In the genomic region with DNA sequence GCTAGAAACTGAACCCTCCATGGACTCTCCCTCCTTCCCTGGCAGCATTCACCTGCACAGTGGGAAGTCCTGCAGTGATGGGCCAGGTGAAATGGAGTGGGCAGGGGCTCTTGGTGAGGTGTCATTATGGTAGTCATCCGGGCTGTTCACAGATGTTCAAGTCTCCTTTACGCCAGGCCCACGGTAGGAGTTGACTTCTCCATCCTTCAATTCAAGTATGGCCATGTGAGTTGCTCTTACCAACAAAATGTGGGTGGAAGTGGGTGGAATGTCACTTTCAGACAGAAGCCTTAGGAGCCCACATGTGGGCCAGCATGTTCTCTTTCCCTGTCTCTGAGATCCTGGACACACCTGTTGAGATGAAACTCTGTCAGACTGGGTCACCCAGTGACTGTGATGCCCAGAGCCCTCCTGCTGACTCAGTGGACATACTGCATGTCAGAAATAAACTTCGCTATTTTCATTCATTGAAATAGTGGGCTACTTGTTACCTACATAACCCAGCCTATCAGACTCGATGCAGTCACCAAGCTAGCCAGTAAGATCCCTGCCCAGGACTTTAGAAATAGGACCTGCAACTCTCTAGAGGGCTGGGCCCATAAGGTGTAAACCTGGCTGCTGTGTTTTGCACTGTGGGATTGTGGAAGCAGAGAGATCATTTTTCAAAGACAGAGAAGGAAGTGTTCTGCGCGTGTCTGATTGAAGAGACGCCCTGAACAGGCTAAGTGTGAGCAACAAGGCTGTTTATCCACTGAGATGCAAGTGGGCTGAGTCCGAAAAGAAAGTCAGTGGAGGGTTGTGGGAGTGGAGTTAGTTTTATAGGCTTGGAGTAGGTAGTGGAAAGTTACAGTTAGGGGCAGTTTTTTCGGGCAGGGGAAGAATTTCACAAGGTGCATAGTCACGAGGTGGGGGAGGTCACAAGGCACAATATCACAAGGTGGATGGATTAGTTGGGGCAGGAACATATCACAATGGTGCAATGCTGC, we compare ENCODE assay signal across 6 cellular contexts.
DNase-seq lines count a peak whose midpoint lies in the region; ATAC-seq, FAIRE-seq and TF ChIP-seq lines count a peak whose summit lies in the region.
"Not testable (repeated sequence)": the region's sequence is repeated elsewhere in the genome, so short reads cannot be mapped to it uniquely, and the experiment has no call there.

No MANE protein-coding gene starts in this region.

- POLR2A ChIA-PET in K562 (lab: Yijun Ruan, JAX) = not testable (repeated sequence)

- H3K36me3 ChIP-seq in K562 (ENCODE audit: control insufficient read depth, insufficient read depth, low read length); esophagus muscularis mucosa: not testable (repeated sequence)

- H3K4me1 ChIP-seq in K562 (replicated peaks in 1 of 2; ENCODE audit: control insufficient read depth in 2 of 2, insufficient read depth in 2 of 2, low read length in 2 of 2); esophagus muscularis mucosa: not testable (repeated sequence)

- not testable (repeated sequence) for H3K9ac ChIP-seq in K562 (ENCODE audit: insufficient read depth in 1 of 2, low read depth in 2 of 2, low read length in 2 of 2)

- not testable (repeated sequence) for TF ChIP-seq POLR2A in GM12891 (IDR thresholded peaks at IDR 0.05; ENCODE audit: low read depth, low read length); K562 (conservative IDR thresholded peaks at IDR 0.05); esophagus muscularis mucosa (IDR thresholded peaks at IDR 0.05; ENCODE audit: low read depth)

- 10% methylated on average over 9 of the region's 11 CpGs for WGBS in K562 (ENCODE audit: insufficient coverage, low coverage, missing lambda C conversion rate)
- 82% methylated on average over 10 of the region's 11 CpGs for WGBS in esophagus muscularis mucosa

- H3K9me1 ChIP-seq in K562 (ENCODE audit: control insufficient read depth, insufficient read depth, low read length) = not testable (repeated sequence)

- H3K4me2 ChIP-seq in K562 (ENCODE audit: insufficient read depth, low read length) = not testable (repeated sequence)

- peak overlapping the region; percentile 51; the same call in 1 of the 2 replicates for H2AFZ ChIP-seq in K562 (ENCODE audit: low read depth, low read length)

- H3K9me3 ChIP-seq in K562 (replicated peaks; ENCODE audit: control insufficient read depth, insufficient read depth, low read depth, low read length); esophagus muscularis mucosa: not testable (repeated sequence)

- not testable (repeated sequence) for DNase-seq in GM12891 (ENCODE audit: insufficient read length, low spot score); K562 (ENCODE audit: extremely low read depth in 1 of 4, low spot score in 3 of 4)
- DNase-seq in NCI-H2107 treated with DMSO at 0.1 percent for 48 hours (lab: John Stamatoyannopoulos, UW; ENCODE audit: unreplicated experiment) (peak; percentile 48), esophagus muscularis mucosa (ENCODE audit: extremely low spot score) (peak; percentile 72), left kidney (ENCODE audit: low read depth, low spot score) (peak; percentile 45), posterior vena cava (ENCODE audit: low spot score) (peak; percentile 26)

- not testable (repeated sequence) for H4K20me1 ChIP-seq in K562 (replicated peaks; ENCODE audit: control insufficient read depth, insufficient read depth, low read length)

- not testable (repeated sequence) for H3K27ac ChIP-seq in K562 (ENCODE audit: extremely low read depth, low read depth, low read length); esophagus muscularis mucosa (replicated peaks in 1 of 4)

- not testable (repeated sequence) for H3K4me3 ChIP-seq in K562, esophagus muscularis mucosa

- CTCF ChIA-PET in K562 (lab: Yijun Ruan, JAX; ENCODE audit: low intra/inter-chr PET ratio) = not testable (repeated sequence)

- intact Hi-C loops in K562 (cut with micrococcal nuclease); esophagus muscularis mucosa (cut with DNase I); posterior vena cava (cut with DNase I): not testable (repeated sequence)

- not testable (repeated sequence) for H3K79me2 ChIP-seq in K562 (ENCODE audit: control insufficient read depth, insufficient read depth, low read length)

- TF ChIP-seq RAD21 in K562 (CRISPR knock-in tag; conservative IDR thresholded peaks at IDR 0.05 in 1 of 2, IDR thresholded peaks at IDR 0.05 in 1 of 2) = not testable (repeated sequence)

- ATAC-seq in K562 = not testable (repeated sequence)

- TF ChIP-seq EP300 in K562 (IDR thresholded peaks at IDR 0.05; ENCODE audit: low read length); esophagus muscularis mucosa (IDR thresholded peaks at IDR 0.05): not testable (repeated sequence)

- not testable (repeated sequence) for H3K27me3 ChIP-seq in K562 (ENCODE audit: control insufficient read depth in 2 of 2, insufficient read depth in 2 of 2, low read length in 2 of 2); esophagus muscularis mucosa

- not testable (repeated sequence) for TF ChIP-seq CTCF in K562 (IDR thresholded peaks at IDR 0.05 in 2 of 3, conservative IDR thresholded peaks at IDR 0.05 in 1 of 3; ENCODE audit: insufficient read depth in 2 of 3, low read depth in 1 of 3, low read length in 3 of 3); esophagus muscularis mucosa (IDR thresholded peaks at IDR 0.05)

- BruUV-seq in K562 (replicated peaks; lab: Mats Ljungman, UMichigan) = not testable (repeated sequence)

- peak; percentile 23 for FAIRE-seq in GM12891 (lab: Jason Lieb, UNC)
- FAIRE-seq in K562 (lab: Jason Lieb, UNC) = not testable (repeated sequence)

- in situ Hi-C loops in K562 (cut with MboI) = not testable (repeated sequence)
